Comparison of ENCODE assay signal across 8 cellular contexts in the genomic region with DNA sequence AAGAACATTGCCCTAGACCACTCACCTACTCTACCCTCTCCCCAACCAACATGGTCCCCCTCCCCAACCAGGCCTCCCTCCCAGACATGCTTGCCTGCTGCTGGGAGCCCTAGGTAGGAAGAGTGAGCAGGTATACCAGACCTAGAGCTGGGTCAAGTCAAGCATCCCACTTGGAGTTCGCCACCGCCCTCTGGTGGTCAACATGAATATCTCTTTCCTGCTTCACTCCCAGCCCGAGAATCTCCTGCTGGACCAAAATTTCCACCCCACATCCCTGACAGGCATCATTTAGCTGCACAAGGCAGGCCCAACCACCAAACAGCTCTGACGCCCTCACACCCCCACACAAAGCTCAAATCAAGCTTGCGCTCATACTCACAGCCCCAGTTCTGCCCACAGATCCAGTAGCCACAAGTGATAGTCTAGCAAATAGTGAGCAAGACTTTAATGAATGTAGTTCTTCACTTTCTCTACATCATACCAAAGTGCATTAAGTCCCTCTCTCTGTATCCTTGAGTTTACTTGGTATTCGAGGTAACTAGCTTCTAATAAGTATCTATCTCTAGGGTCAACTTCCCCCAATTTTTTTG.
DNase-seq lines count a peak whose midpoint lies in the region; TF ChIP-seq lines count a peak whose summit lies in the region.

No MANE protein-coding gene starts in this region.

- peak; percentile 73 for TF ChIP-seq CTCF in RWPE1 (conservative IDR thresholded peaks at IDR 0.05; ENCODE audit: low read depth)
- TF ChIP-seq CTCF in tibial artery (IDR thresholded peaks at IDR 0.05): peak; percentile 73 to 82

- peak; percentile 92 for TF ChIP-seq RAD21 in Ishikawa (IDR thresholded peaks at IDR 0.05; ENCODE audit: low read depth)

- H3K79me1 ChIP-seq in trophoblast cell (ENCODE audit: low read length): no peaks in the 10 kb centered on the region

- H3K9ac ChIP-seq in trophoblast cell (ENCODE audit: low read length): no peak overlapping the region

- no peak overlapping the region for H2AK5ac ChIP-seq in trophoblast cell (ENCODE audit: low read length)

- POLR2A ChIA-PET in RWPE1 (lab: Yijun Ruan, JAX; ENCODE audit: low non-redundant PET): no interaction called here

- no peaks in the 10 kb centered on the region for H3K4me1 ChIP-seq in trophoblast cell (ENCODE audit: control insufficient read depth in 1 of 2, insufficient read depth in 2 of 2, low read length in 2 of 2)
- H3K4me1 ChIP-seq in tibial artery: peaks cover 0 to 77% (median 32%) of the 10 kb centered on the region in 4 donors

- DNase-seq in SHP77 (lab: John Stamatoyannopoulos, UW): peak; percentile 6 to 68
- no peak for DNase-seq in SHP77 treated with DMSO at 0.1 percent for 48 hours (lab: John Stamatoyannopoulos, UW)
- DNase-seq in RWPE1 (ENCODE audit: low spot score): peak; percentile 82
- peak; percentile 81 for DNase-seq in activated effector memory CD4-positive, alpha-beta T cell treated with anti-CD3 and anti-CD28 coated beads, Interleukin-2, amount 50 U/mL, for 16 hours
- peak; percentile 76 for DNase-seq in germinal center (ENCODE audit: low spot score)
- DNase-seq in trophoblast cell: peak; percentile 46 to 80
- peak in 1 of 2 donors; percentile 86 for DNase-seq in tibial artery

- WGBS in trophoblast cell (ENCODE audit: extremely low coverage, insufficient coverage, insufficient read length): no CpG with 5 or more reads among the region's 6 CpGs

- H4K12ac ChIP-seq in trophoblast cell (ENCODE audit: low read depth, low read length): no peak overlapping the region

- no peak overlapping the region for H3K4ac ChIP-seq in trophoblast cell (ENCODE audit: low read depth, low read length)

- CTCF ChIA-PET in RWPE1 (lab: Yijun Ruan, JAX): interaction anchor here (0.6 to 4.3 kb wide), 14 partner anchors 22 to 263 kb away, joined by 3 to 28 read pairs (median 4); no protein-coding TSS in a partner anchor

- H3K36me3 ChIP-seq in trophoblast cell (ENCODE audit: control insufficient read depth in 1 of 2, insufficient read depth in 2 of 2, low read length in 2 of 2): no peaks in the 10 kb centered on the region
- H3K36me3 ChIP-seq in tibial artery: peaks cover 94 to 98% (median 95%) of the 10 kb centered on the region in 3 donors

- H3K14ac ChIP-seq in trophoblast cell (ENCODE audit: low read length): no peak overlapping the region

- H4K8ac ChIP-seq in trophoblast cell (ENCODE audit: low read depth, low read length): no peak overlapping the region

- no peak overlapping the region for H3K4me2 ChIP-seq in trophoblast cell (ENCODE audit: low read length)

- no peak overlapping the region for H4K91ac ChIP-seq in trophoblast cell (ENCODE audit: low read depth, low read length)

- H2AFZ ChIP-seq in trophoblast cell (ENCODE audit: insufficient read depth, low read length, poor library complexity): no peak overlapping the region

- H2BK120ac ChIP-seq in trophoblast cell (ENCODE audit: insufficient read depth, low read length, poor library complexity): no peak overlapping the region

- H3K18ac ChIP-seq in trophoblast cell (ENCODE audit: low read length): no peak overlapping the region

- H3K27ac ChIP-seq in RWPE1 (peak overlapping the region; percentile 13; the same call in 1 of the 2 replicates), trophoblast cell (ENCODE audit: low read depth, low read length) (no peak overlapping the region), tibial artery (peak overlapping the region; percentile 95 to 98)

- H3K23ac ChIP-seq in trophoblast cell (ENCODE audit: low read length): no peak overlapping the region

- H3K4me3 ChIP-seq in trophoblast cell (ENCODE audit: low read depth, low read length): no peak overlapping the region
- H3K4me3 ChIP-seq in tibial artery: no peak overlapping the region

- no peak for TF ChIP-seq EP300 in Ishikawa (IDR thresholded peaks at IDR 0.05; ENCODE audit: borderline replicate concordance)

- no peaks in the 10 kb centered on the region for H3K79me2 ChIP-seq in trophoblast cell (ENCODE audit: control insufficient read depth, insufficient read depth, low read length, poor library complexity)

- H3K9me3 ChIP-seq in trophoblast cell (ENCODE audit: insufficient read depth, low read depth, low read length) (peaks cover 6% of the 10 kb centered on the region), tibial artery (no peaks in the 10 kb centered on the region)

- no peaks in the 10 kb centered on the region for H3K27me3 ChIP-seq in trophoblast cell (ENCODE audit: insufficient read depth, low read length)
- no peaks in the 10 kb centered on the region for H3K27me3 ChIP-seq in tibial artery

- H2BK12ac ChIP-seq in trophoblast cell (ENCODE audit: low read length): no peak overlapping the region

- no peak overlapping the region for H2BK5ac ChIP-seq in trophoblast cell (ENCODE audit: low read depth, low read length, poor library complexity)

- intact Hi-C loops in tibial artery (cut with DNase I; ENCODE audit: low total_unique reads): loop anchor here (5.0 to 10.0 kb wide), 3 partner anchors 100 to 1872 kb away; partner anchors contain the start of gene MREG

TF ChIP-seq in Ishikawa, 13 proteins besides CTCF, POLR2A, EP300 and RAD21:
- TF ChIP-seq CEBPB (IDR thresholded peaks at IDR 0.05) (no peak), TEAD4 (IDR thresholded peaks at IDR 0.05) (no peak), MAX (IDR thresholded peaks at IDR 0.05) (no peak), ZBTB7A (IDR thresholded peaks at IDR 0.05; ENCODE audit: low read depth) (no peak), TAF1 (IDR thresholded peaks at IDR 0.05; ENCODE audit: low read depth) (no peak), YY1 (IDR thresholded peaks at IDR 0.05; ENCODE audit: low read depth) (no peak), NFIC (IDR thresholded peaks at IDR 0.05) (no peak), REST (IDR thresholded peaks at IDR 0.05; ENCODE audit: low read depth) (no peak), CREB1 (IDR thresholded peaks at IDR 0.05; ENCODE audit: low read depth) (no peak), EGR1 (IDR thresholded peaks at IDR 0.05) (no peak)
- TF ChIP-seq, protein P1, sequence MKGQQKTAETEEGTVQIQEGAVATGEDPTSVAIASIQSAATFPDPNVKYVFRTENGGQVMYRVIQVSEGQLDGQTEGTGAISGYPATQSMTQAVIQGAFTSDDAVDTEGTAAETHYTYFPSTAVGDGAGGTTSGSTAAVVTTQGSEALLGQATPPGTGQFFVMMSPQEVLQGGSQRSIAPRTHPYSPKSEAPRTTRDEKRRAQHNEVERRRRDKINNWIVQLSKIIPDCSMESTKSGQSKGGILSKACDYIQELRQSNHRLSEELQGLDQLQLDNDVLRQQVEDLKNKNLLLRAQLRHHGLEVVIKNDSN (IDR thresholded peaks at IDR 0.05): no peak
TF ChIP-seq in Ishikawa: peak in this region for 0.
